ENCODE assay signal across 31 cellular contexts in genomic region chr10:99224766-99225165, GRCh38. TPM values are rescaled to one million over a fixed set of nuclear protein-coding genes. Genes with fewer than 3 reads are reported as not detected.
"Had no signal": no experiment of that assay in that cellular context is flagged by ENCODE, and none has a peak within 500 bp of the region (broad histone marks: within the 10 kb centered on the region; RNA-seq: fewer than 3 reads in every experiment).

No MANE protein-coding gene starts in this region.

- H3K27ac ChIP-seq: epithelial cell of prostate, gastroesophageal sphincter, heart left ventricle, left lung, neural progenitor cell, prostate gland, right atrium auricular region, testis, tibial artery, upper lobe of left lung had no signal

- H3K4me3 Mint-ChIP-seq: naive thymus-derived CD4-positive, alpha-beta T cell; nephron; neural progenitor cell had no signal

- H3K4me3 ChIP-seq: gastroesophageal sphincter, heart left ventricle, left lung, neural progenitor cell, prostate gland, right atrium auricular region, smooth muscle cell, testis, tibial artery, upper lobe of left lung had no signal

- H3K9me3 Mint-ChIP-seq: naive thymus-derived CD4-positive, alpha-beta T cell; nephron; neural progenitor cell had no signal

- H3K27ac Mint-ChIP-seq: naive thymus-derived CD4-positive, alpha-beta T cell; nephron; neural progenitor cell had no signal

- H3K4me1 Mint-ChIP-seq: neural progenitor cell had no signal

- H3K36me3 ChIP-seq: gastroesophageal sphincter, heart left ventricle, left lung, neural progenitor cell, prostate gland, right atrium auricular region, tibial artery, upper lobe of left lung had no signal

- DNase-seq: cerebellar nuclear complex; cortex of kidney; effector CD4-positive, alpha-beta T cell; heart left ventricle; hippocampal formation; left cardiac atrium; left lung; mesendoderm; midbrain; naive thymus-derived CD4-positive, alpha-beta T cell; stimulated activated CD4-positive, alpha-beta T cell treated with anti-CD3 and anti-CD28 coated beads, Interleukin-12 subunit alpha, Interleukin-12 subunit beta, amount 100 ng/mL, for 4 hours; stimulated activated CD4-positive, alpha-beta T cell treated with anti-CD3 and anti-CD28 coated beads, Interleukin-1b, Interleukin-23, amount 100 ng/mL, for 48 hours; stimulated activated CD4-positive, alpha-beta T cell treated with anti-CD3 and anti-CD28 coated beads, Interleukin-4, amount 100 ng/mL, for 1 hour; stimulated activated CD8-positive, alpha-beta memory T cell treated with anti-CD3 and anti-CD28 coated beads, Interleukin-4, amount 100 ng/mL, for 48 hours; stimulated activated naive CD4-positive, alpha-beta T cell treated with Interleukin-2 at 50 U/mL for 16 hours; substantia nigra; testis; tibial artery; upper lobe of left lung had no signal

- H3K4me1 ChIP-seq: heart left ventricle, left lung, prostate gland, right atrium auricular region, testis, upper lobe of left lung had no signal

- H3K9ac ChIP-seq: neural progenitor cell had no signal

- H3K27me3 ChIP-seq: gastroesophageal sphincter, right atrium auricular region, testis, tibial artery, upper lobe of left lung had no signal

- H3K4me2 ChIP-seq: neural progenitor cell, smooth muscle cell had no signal

- ATAC-seq: esophagus mucosa; gastroesophageal sphincter; heart left ventricle; left cardiac atrium; left lung; naive thymus-derived CD4-positive, alpha-beta T cell; sciatic nerve had no signal

- H2AFZ ChIP-seq: neural progenitor cell had no signal

- H3K36me3 Mint-ChIP-seq: naive thymus-derived CD4-positive, alpha-beta T cell; neural progenitor cell had no signal

- H3K9me3 ChIP-seq: gastroesophageal sphincter, heart left ventricle, left lung, prostate gland, right atrium auricular region, testis, tibial artery, upper lobe of left lung had no signal

RNA-seq across cellular contexts. Expression of gene HPSE2, which starts 10.9 kb away (rescaled TPM):
- total RNA-seq: kidney epithelial cell; lung microvascular endothelial cell; naive thymus-derived CD4-positive, alpha-beta T cell; osteocyte; right atrium auricular region had no signal
- polyA plus RNA-seq: naive thymus-derived CD4-positive, alpha-beta T cell; smooth muscle cell had no signal
